In the genomic region with DNA sequence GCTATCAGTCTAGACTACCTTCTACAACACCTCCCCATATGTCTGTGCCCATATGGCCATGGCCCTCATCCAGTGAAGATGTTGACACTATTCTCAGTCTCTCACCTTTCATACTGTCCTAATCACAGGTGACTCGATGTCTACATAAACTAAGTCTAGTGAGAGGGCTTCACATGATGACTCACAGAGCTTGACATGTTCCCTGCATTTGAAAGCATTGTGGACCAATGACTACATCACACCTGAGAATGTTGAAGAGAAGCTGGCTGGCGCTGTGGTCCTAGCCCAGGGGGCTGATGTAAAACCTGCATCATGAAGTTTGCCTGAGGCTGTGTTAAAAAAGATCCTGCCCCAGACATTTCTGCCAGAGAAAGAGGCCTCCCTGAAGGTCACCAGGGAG, we compare ENCODE assay signal across 21 cellular contexts.
DNase-seq lines count a peak whose midpoint lies in the region; ATAC-seq, FAIRE-seq and TF ChIP-seq lines count a peak whose summit lies in the region.
"Had no signal": no experiment of that assay in that cellular context is flagged by ENCODE, and none has a peak within 500 bp of the region (broad histone marks: within the 10 kb centered on the region; RNA-seq: fewer than 3 reads in every experiment).

No MANE protein-coding gene starts in this region.

- ATAC-seq in activated CD4-positive, alpha-beta T cell treated with anti-CD3 and anti-CD28 coated beads for 36 hours = peak; percentile 16
- peak; percentile 32 for ATAC-seq in stimulated activated naive CD8-positive, alpha-beta T cell treated with anti-CD3 and anti-CD28 coated beads, Interleukin-15, amount 100 ng/mL, for 72 hours
- no peak for ATAC-seq in GM19351 (IDR thresholded peaks at IDR 0.05; ENCODE audit: unreplicated experiment)

- no peak overlapping the region for H2BK5ac ChIP-seq in H1 (ENCODE audit: low read depth, low read length)

- H3K79me1 ChIP-seq in H1 (ENCODE audit: low read depth, low read length) = no peaks in the 10 kb centered on the region

- no peak for TF ChIP-seq CTCF in H1 (IDR thresholded peaks at IDR 0.05; ENCODE audit: control extremely low read depth in 1 of 3, insufficient read depth in 1 of 3, low read depth in 1 of 3, low read length in 3 of 3)
- no peak for TF ChIP-seq CTCF in neural crest cell (conservative IDR thresholded peaks at IDR 0.05)

- H4K8ac ChIP-seq in H1 (ENCODE audit: extremely low read depth, insufficient read depth, low read length) = no peak overlapping the region

- no peak overlapping the region for H3K4me3 Mint-ChIP-seq in activated CD4-positive, alpha-beta T cell treated with anti-CD3 and anti-CD28 coated beads for 36 hours
- H3K4me3 Mint-ChIP-seq in neural crest cell = no peak overlapping the region
- no peak overlapping the region for H3K4me3 Mint-ChIP-seq in stimulated activated naive CD8-positive, alpha-beta T cell treated with anti-CD3 and anti-CD28 coated beads, Interleukin-15, amount 100 ng/mL, for 72 hours

- no peak overlapping the region for H3K4ac ChIP-seq in H1 (replicated peaks; ENCODE audit: insufficient read length, low read depth, low read length)

- no peak overlapping the region for H3K56ac ChIP-seq in H1 (replicated peaks; ENCODE audit: insufficient read length, low read depth, low read length)

- no peak for DNase-seq in activated CD4-positive, alpha-beta T cell treated with anti-CD3 and anti-CD28 coated beads for 36 hours
- DNase-seq in activated CD4-positive, alpha-beta T cell treated with anti-CD3 and anti-CD28 coated beads for 1 hour = no peak
- no peak for DNase-seq in H1 (ENCODE audit: low read depth in 1 of 2, low spot score in 2 of 2)
- no peak for DNase-seq in neural crest cell (ENCODE audit: low read depth, low spot score)
- DNase-seq in stimulated activated naive CD8-positive, alpha-beta T cell treated with anti-CD3 and anti-CD28 coated beads, Interleukin-15, amount 100 ng/mL, for 72 hours = no peak
- no peak for DNase-seq in HPDE6-E6E7 (ENCODE audit: extremely low spot score)
- DNase-seq in kidney glomerular epithelial cell (lab: John Stamatoyannopoulos, UW) = no peak
- DNase-seq: ACHN; NCI-H1092; NCI-H1436; NCI-H187; NCI-H2107; NCI-H524; NCI-H774; NK-92 treated with Interleukin-12 subunit alpha and Interleukin-12 subunit beta, amount 100 ng/mL, for 24 hours; RPMI8226; SHP77 had no signal

- 82% methylated on average over 2 of the region's 2 CpGs; no CpG with 5 or more reads in 1 of the 2 experiments for WGBS in H1 (ENCODE audit: extremely low coverage in 1 of 2, insufficient coverage in 1 of 2, insufficient read length in 1 of 2, insufficient replicate concordance in 2 of 2, low coverage in 1 of 2, low lambda C conversion rate in 2 of 2, missing lambda C conversion rate in 1 of 2), 2 experiments

- H3K27me3 Mint-ChIP-seq in activated CD4-positive, alpha-beta T cell treated with anti-CD3 and anti-CD28 coated beads for 36 hours = no peaks in the 10 kb centered on the region
- no peaks in the 10 kb centered on the region for H3K27me3 Mint-ChIP-seq in neural crest cell (ENCODE audit: low read depth)
- peaks cover 26% of the 10 kb centered on the region for H3K27me3 Mint-ChIP-seq in stimulated activated naive CD8-positive, alpha-beta T cell treated with anti-CD3 and anti-CD28 coated beads, Interleukin-15, amount 100 ng/mL, for 72 hours

- intact Hi-C loops in activated CD4-positive, alpha-beta T cell treated with anti-CD3 and anti-CD28 coated beads for 36 hours (cut with DNase I, micrococcal nuclease) = loop anchor here in 1 of 2 experiments (10.0 kb wide), 1 partner anchor 100 kb away; no protein-coding TSS in a partner anchor

- TF ChIP-seq POLR2A in H1 (IDR thresholded peaks at IDR 0.05; ENCODE audit: control extremely low read depth in 1 of 2, low read depth in 2 of 2, low read length in 2 of 2) = no peak

- H3K27ac ChIP-seq in H1 (ENCODE audit: low read depth, low read length) = no peak overlapping the region
- H3K27ac ChIP-seq: 22Rv1 had no signal

- POLR2A ChIA-PET in activated CD4-positive, alpha-beta T cell treated with anti-CD3 and anti-CD28 coated beads for 36 hours (lab: Charles Lee) = no interaction called here
- POLR2A ChIA-PET in H1 (lab: Charles Lee; ENCODE audit: partially characterized antibody) = no interaction called here

- no peak overlapping the region for H3K4me3 ChIP-seq in H1 (ENCODE audit: extremely low read depth in 1 of 4, insufficient read depth in 2 of 4, low read depth in 3 of 4, low read length in 4 of 4)

- H3K36me3 ChIP-seq in H1 (ENCODE audit: control insufficient read depth in 2 of 4, insufficient read depth in 4 of 4, low read length in 3 of 4) = no peaks in the 10 kb centered on the region

- H3K4me1 Mint-ChIP-seq in activated CD4-positive, alpha-beta T cell treated with anti-CD3 and anti-CD28 coated beads for 36 hours = no peaks in the 10 kb centered on the region
- no peaks in the 10 kb centered on the region for H3K4me1 Mint-ChIP-seq in neural crest cell
- H3K4me1 Mint-ChIP-seq in stimulated activated naive CD8-positive, alpha-beta T cell treated with anti-CD3 and anti-CD28 coated beads, Interleukin-15, amount 100 ng/mL, for 72 hours = no peaks in the 10 kb centered on the region

- no peaks in the 10 kb centered on the region for H4K20me1 ChIP-seq in H1 (replicated peaks in 1 of 2; ENCODE audit: control insufficient read depth in 1 of 2, insufficient read depth in 2 of 2, low read length in 2 of 2)

- H2AK5ac ChIP-seq in H1 (ENCODE audit: low read depth, low read length) = no peak overlapping the region

- no peak overlapping the region for H4K5ac ChIP-seq in H1 (ENCODE audit: insufficient read length, low read depth, low read length)

- H3K9me3 ChIP-seq in H1 (ENCODE audit: insufficient read depth in 2 of 2, low read depth in 1 of 2, low read length in 1 of 2) = no peaks in the 10 kb centered on the region

- CTCF ChIA-PET in activated CD4-positive, alpha-beta T cell treated with anti-CD3 and anti-CD28 coated beads for 36 hours (lab: Charles Lee) = interaction anchor here (0.7 kb wide), 1 partner anchor 435 kb away, joined by 3 read pairs; no protein-coding TSS in a partner anchor
- CTCF ChIA-PET in H1 (lab: Charles Lee; ENCODE audit: partially characterized antibody) = interaction anchor here (1.0 to 3.4 kb wide), 6 partner anchors 11 to 103 kb away, joined by 3 to 52 read pairs (median 4); no protein-coding TSS in a partner anchor

- no peaks in the 10 kb centered on the region for H3K4me1 ChIP-seq in H1 (replicated peaks in 1 of 4; ENCODE audit: control insufficient read depth in 3 of 4, insufficient read depth in 4 of 4, low read length in 3 of 4)

- H3K23me2 ChIP-seq in H1 (ENCODE audit: low read depth, low read length) = no peaks in the 10 kb centered on the region

- H2BK120ac ChIP-seq in H1 (replicated peaks; ENCODE audit: low read depth, low read length) = no peak overlapping the region

- no peak for TF ChIP-seq RAD21 in H1 (IDR thresholded peaks at IDR 0.05 in 1 of 2, conservative IDR thresholded peaks at IDR 0.05 in 1 of 2; ENCODE audit: low read depth in 2 of 2, low read length in 2 of 2)

- no peak overlapping the region for H3K9ac ChIP-seq in H1 (replicated peaks in 1 of 4; ENCODE audit: extremely low read depth in 1 of 4, low read depth in 3 of 4, low read length in 3 of 4)

- H2AFZ ChIP-seq in H1 (ENCODE audit: low read length) = no peak overlapping the region

- no peak overlapping the region for H3K27ac Mint-ChIP-seq in activated CD4-positive, alpha-beta T cell treated with anti-CD3 and anti-CD28 coated beads for 36 hours
- peak overlapping the region; percentile 29 for H3K27ac Mint-ChIP-seq in neural crest cell (ENCODE audit: unreplicated experiment)
- no peak overlapping the region for H3K27ac Mint-ChIP-seq in stimulated activated naive CD8-positive, alpha-beta T cell treated with anti-CD3 and anti-CD28 coated beads, Interleukin-15, amount 100 ng/mL, for 72 hours

- no peaks in the 10 kb centered on the region for H3K79me2 ChIP-seq in H1 (ENCODE audit: control insufficient read depth in 1 of 2, insufficient read depth in 2 of 2, low read length in 2 of 2)

- H3K9me3 Mint-ChIP-seq in activated CD4-positive, alpha-beta T cell treated with anti-CD3 and anti-CD28 coated beads for 36 hours (ENCODE audit: low read depth) = no peaks in the 10 kb centered on the region
- H3K9me3 Mint-ChIP-seq in neural crest cell = no peaks in the 10 kb centered on the region
- H3K9me3 Mint-ChIP-seq in stimulated activated naive CD8-positive, alpha-beta T cell treated with anti-CD3 and anti-CD28 coated beads, Interleukin-15, amount 100 ng/mL, for 72 hours = no peaks in the 10 kb centered on the region

- H2BK12ac ChIP-seq in H1 (ENCODE audit: low read depth, low read length) = no peak overlapping the region

- no peak overlapping the region for H3K4me2 ChIP-seq in H1 (ENCODE audit: insufficient read depth in 1 of 2, low read depth in 2 of 2, low read length in 2 of 2)

- no peak for TF ChIP-seq EP300 in H1 (IDR thresholded peaks at IDR 0.05; ENCODE audit: borderline replicate concordance in 1 of 2, low read depth in 2 of 2, low read length in 2 of 2)

- no peak overlapping the region for H2BK20ac ChIP-seq in H1 (ENCODE audit: low read length)

- no peak overlapping the region for H3K23ac ChIP-seq in H1 (ENCODE audit: insufficient read length)

- no peaks in the 10 kb centered on the region for H3K36me3 Mint-ChIP-seq in activated CD4-positive, alpha-beta T cell treated with anti-CD3 and anti-CD28 coated beads for 36 hours (ENCODE audit: low read depth)
- H3K36me3 Mint-ChIP-seq in neural crest cell (ENCODE audit: low read depth) = no peaks in the 10 kb centered on the region

- H3K27me3 ChIP-seq in H1 (replicated peaks in 1 of 4; ENCODE audit: control insufficient read depth in 3 of 4, extremely low read depth in 1 of 4, insufficient read depth in 3 of 4, low read length in 3 of 4) = no peaks in the 10 kb centered on the region

- H4K91ac ChIP-seq in H1 (replicated peaks; ENCODE audit: insufficient read length, low read length) = no peak overlapping the region

- FAIRE-seq in H1 (lab: Jason Lieb, UNC) = no peak
- FAIRE-seq: GM19239, H54 had no signal

- no peak overlapping the region for H3K14ac ChIP-seq in H1 (ENCODE audit: insufficient read length)

- H3K18ac ChIP-seq in H1 (ENCODE audit: extremely low read depth, low read length) = no peak overlapping the region

- H2BK15ac ChIP-seq in H1 (ENCODE audit: low read length) = peak overlapping the region; percentile 49; the same call in 1 of the 2 replicates

TF ChIP-seq in H1, 55 proteins besides CTCF, POLR2A, EP300 and RAD21 (continues in another document):
- TF ChIP-seq RBBP5 (IDR thresholded peaks at IDR 0.05; ENCODE audit: borderline replicate concordance, low read depth, low read length) (no peak), CTBP2 (IDR thresholded peaks at IDR 0.05; ENCODE audit: borderline replicate concordance, insufficient read depth, insufficient read length, low read length) (no peak)
